ENCODE assay signal across 1 cellular context in the genomic region with DNA sequence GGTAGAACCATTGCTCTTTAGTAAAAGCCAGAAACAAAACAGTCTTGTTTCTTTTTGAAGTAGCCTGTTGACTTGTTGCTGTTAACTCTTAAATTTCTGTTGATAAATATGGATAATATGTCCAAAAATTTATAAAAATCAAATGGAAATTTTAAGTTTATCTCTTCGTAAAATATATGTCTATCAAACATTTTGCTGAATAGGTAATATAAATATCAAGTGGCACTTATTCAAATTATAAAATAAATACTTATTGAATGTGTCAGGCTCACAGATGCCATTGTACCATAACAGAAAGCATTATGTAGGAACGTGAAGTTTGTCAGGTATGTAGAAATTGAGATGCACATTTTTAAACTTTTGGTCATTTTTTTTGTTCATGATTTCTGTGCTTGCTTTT.
TF ChIP-seq lines count a peak whose summit lies in the region.

No MANE protein-coding gene starts in this region.

TF ChIP-seq in K562, 482 proteins besides CTCF, POLR2A, EP300 and RAD21 (continued from another document):
- no peak for TF ChIP-seq ZNF699 (CRISPR knock-in tag; IDR thresholded peaks at IDR 0.05; ENCODE audit: insufficient replicate concordance)
- no peak for TF ChIP-seq ZNF586 (CRISPR knock-in tag; conservative IDR thresholded peaks at IDR 0.05)
- peak; percentile 69 for TF ChIP-seq ZNF316 (IDR thresholded peaks at IDR 0.05)
TF ChIP-seq in K562: peak in this region for 2.
